ENCODE assay signal across 26 cellular contexts in the genomic region with DNA sequence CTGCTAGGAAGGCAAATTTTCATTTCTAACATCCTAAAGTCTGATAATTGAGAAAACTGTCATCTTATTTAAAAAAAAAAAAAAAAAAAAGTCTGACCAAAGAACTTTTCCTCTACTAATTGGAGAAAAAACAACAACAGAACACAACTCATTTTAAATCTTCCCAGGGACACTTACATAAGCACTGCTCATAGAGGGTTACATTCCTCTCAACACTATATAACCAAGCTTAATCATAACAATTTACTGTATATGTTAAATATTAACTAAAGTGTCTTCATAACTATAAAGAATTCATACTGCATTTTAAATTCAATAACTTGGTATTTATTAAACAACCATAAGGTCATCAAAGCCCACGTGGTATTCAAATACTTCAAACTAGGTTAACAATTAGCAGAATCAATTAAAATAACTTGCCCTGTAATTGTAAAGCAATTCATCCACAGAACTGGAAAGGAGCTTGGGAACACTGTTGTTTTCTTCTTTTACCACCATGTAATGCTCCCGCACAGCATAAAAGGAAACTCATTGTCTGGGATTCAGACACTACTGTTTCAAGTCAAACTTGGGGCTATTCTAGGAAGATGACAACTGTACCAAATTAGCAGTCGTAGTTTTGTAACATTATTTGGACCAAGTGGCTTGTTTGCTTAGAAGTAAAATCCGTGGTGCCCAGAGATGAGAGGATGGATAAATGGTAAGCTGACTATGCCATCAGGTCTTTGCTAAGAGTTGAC. TPM values are rescaled to one million over a fixed set of nuclear protein-coding genes. Genes with fewer than 3 reads are reported as not detected.
DNase-seq lines count a peak whose midpoint lies in the region; ATAC-seq, FAIRE-seq and TF ChIP-seq lines count a peak whose summit lies in the region.
"Had no signal": no experiment of that assay in that cellular context is flagged by ENCODE, and none has a peak within 500 bp of the region (broad histone marks: within the 10 kb centered on the region; RNA-seq: fewer than 3 reads in every experiment).

No MANE protein-coding gene starts in this region.

- H3K9ac ChIP-seq in mammary epithelial cell (ENCODE audit: insufficient read depth, low read length) (peak overlapping the region; percentile 5), neural progenitor cell (no peak overlapping the region)
- H3K9ac ChIP-seq: SK-N-SH had no signal

- no peak for ATAC-seq in GM19463 (IDR thresholded peaks at IDR 0.05; ENCODE audit: unreplicated experiment)
- no peak for ATAC-seq in HG03039 (IDR thresholded peaks at IDR 0.05; ENCODE audit: unreplicated experiment)
- ATAC-seq: natural killer cell had no signal

- H3K9me3 ChIP-seq in mammary epithelial cell (replicated peaks; ENCODE audit: insufficient read depth, low read length) (no peaks in the 10 kb centered on the region), breast epithelium (no peaks in the 10 kb centered on the region), neural progenitor cell (ENCODE audit: low read depth) (no peaks in the 10 kb centered on the region)
- H3K9me3 ChIP-seq: BE2C, SK-N-SH, transverse colon had no signal

- CTCF ChIA-PET in mammary epithelial cell (lab: Charles Lee; ENCODE audit: low non-redundant PET) = no interaction called here

- H3K9me3 Mint-ChIP-seq in neural progenitor cell = peaks cover 2% of the 10 kb centered on the region
- H3K9me3 Mint-ChIP-seq: activated naive CD4-positive, alpha-beta T cell treated with anti-CD3 and anti-CD28 coated beads, Interleukin-2, amount 50 U/mL, for 24 hours had no signal

- peaks cover under 1% of the 10 kb centered on the region for H3K27me3 Mint-ChIP-seq in neural progenitor cell (ENCODE audit: insufficient read depth, low read depth)

- H3K27me3 ChIP-seq in mammary epithelial cell (ENCODE audit: insufficient read depth, low read length) = no peaks in the 10 kb centered on the region
- H3K27me3 ChIP-seq in breast epithelium = no peaks in the 10 kb centered on the region
- H3K27me3 ChIP-seq in neural progenitor cell = no peaks in the 10 kb centered on the region
- H3K27me3 ChIP-seq: BE2C, hepatocyte, transverse colon had no signal

- dilution Hi-C loops in mammary epithelial cell (cut with HindIII; ENCODE audit: low sequenced_read_pairs) = no loop called here

- BruUV-seq in mammary epithelial cell (replicated peaks; lab: Mats Ljungman, UMichigan) = no TSS peak

- FAIRE-seq in colon (lab: Jason Lieb, UNC) = peak; percentile 49
- FAIRE-seq: A204.1 had no signal

- H3K4me1 Mint-ChIP-seq in neural progenitor cell = peaks cover 6% of the 10 kb centered on the region
- H3K4me1 Mint-ChIP-seq: activated naive CD4-positive, alpha-beta T cell treated with anti-CD3 and anti-CD28 coated beads, Interleukin-2, amount 50 U/mL, for 24 hours; immature natural killer cell; natural killer cell had no signal

- no peak overlapping the region for H3K27ac Mint-ChIP-seq in neural progenitor cell
- H3K27ac Mint-ChIP-seq: activated naive CD4-positive, alpha-beta T cell treated with anti-CD3 and anti-CD28 coated beads, Interleukin-2, amount 50 U/mL, for 24 hours; immature natural killer cell; natural killer cell had no signal

- H3K4me1 ChIP-seq in mammary epithelial cell (ENCODE audit: insufficient read depth, low read length) = no peaks in the 10 kb centered on the region
- no peaks in the 10 kb centered on the region for H3K4me1 ChIP-seq in breast epithelium
- peaks cover 6% of the 10 kb centered on the region for H3K4me1 ChIP-seq in neural progenitor cell
- H3K4me1 ChIP-seq: BE2C had no signal

- intact Hi-C loops in mammary epithelial cell (cut with micrococcal nuclease) (no loop called here), breast epithelium (cut with DNase I; ENCODE audit: low total_unique reads) (no loop called here)

- H4K20me1 ChIP-seq in mammary epithelial cell (ENCODE audit: insufficient read depth, low read length) = no peaks in the 10 kb centered on the region
- H4K20me1 ChIP-seq in neural progenitor cell (ENCODE audit: low read depth) = no peaks in the 10 kb centered on the region

- H3K36me3 ChIP-seq in mammary epithelial cell (ENCODE audit: insufficient read depth, low read length) = no peaks in the 10 kb centered on the region
- no peaks in the 10 kb centered on the region for H3K36me3 ChIP-seq in breast epithelium
- H3K36me3 ChIP-seq in neural progenitor cell = no peaks in the 10 kb centered on the region
- H3K36me3 ChIP-seq: BE2C, transverse colon had no signal

- no peaks in the 10 kb centered on the region for H3F3A ChIP-seq in neural progenitor cell (ENCODE audit: low read depth)

- no peak overlapping the region for H3K27ac ChIP-seq in mammary epithelial cell (ENCODE audit: insufficient read depth, low read depth, low read length)
- no peak overlapping the region for H3K27ac ChIP-seq in breast epithelium
- peak overlapping the region; percentile 56 for H3K27ac ChIP-seq in substantia nigra (ENCODE audit: low read depth, low read length, poor library complexity, severe bottlenecking)
- H3K27ac ChIP-seq in neural progenitor cell = no peak overlapping the region
- H3K27ac ChIP-seq: epithelial cell of prostate, hepatocyte had no signal

- no peak for TF ChIP-seq CTCF in mammary epithelial cell (conservative IDR thresholded peaks at IDR 0.05 in 1 of 2, IDR thresholded peaks at IDR 0.05 in 1 of 2; ENCODE audit: extremely low read depth in 1 of 2, insufficient read depth in 1 of 2, low read depth in 1 of 2, low read length in 2 of 2)
- TF ChIP-seq CTCF in breast epithelium (IDR thresholded peaks at IDR 0.05) = no peak
- no peak for TF ChIP-seq CTCF in neural progenitor cell (IDR thresholded peaks at IDR 0.05)

- no peak for TF ChIP-seq POLR2A in breast epithelium (IDR thresholded peaks at IDR 0.05)

- H3K4me3 ChIP-seq in mammary epithelial cell (replicated peaks in 1 of 3; ENCODE audit: insufficient read depth in 1 of 3, low read depth in 2 of 3, low read length in 3 of 3) (no peak overlapping the region), breast epithelium (no peak overlapping the region), neural progenitor cell (no peak overlapping the region)
- H3K4me3 ChIP-seq: hepatocyte, transverse colon had no signal

- in situ Hi-C loops in mammary epithelial cell (cut with MboI; ENCODE audit: low sequenced_read_pairs in 2 of 2) = no loop called here

- H3K79me2 ChIP-seq in mammary epithelial cell (ENCODE audit: insufficient read depth, low read length) = peaks cover 20% of the 10 kb centered on the region
- H3K79me2 ChIP-seq in neural progenitor cell (ENCODE audit: low read depth) = peaks cover 45% of the 10 kb centered on the region

- no peak overlapping the region for H3K4me3 Mint-ChIP-seq in neural progenitor cell
- H3K4me3 Mint-ChIP-seq: activated naive CD4-positive, alpha-beta T cell treated with anti-CD3 and anti-CD28 coated beads, Interleukin-2, amount 50 U/mL, for 24 hours; immature natural killer cell; natural killer cell had no signal

- H3K4me2 ChIP-seq in mammary epithelial cell (ENCODE audit: insufficient read depth, low read depth, low read length) (no peak overlapping the region), neural progenitor cell (no peak overlapping the region)
- H3K4me2 ChIP-seq: hepatocyte, SK-N-SH had no signal

- WGBS in mammary epithelial cell (ENCODE audit: low coverage, missing lambda C conversion rate) = 95% methylated on average over 4 of the region's 4 CpGs

- DNase-seq in mammary epithelial cell = no peak
- no peak for DNase-seq in breast epithelium (ENCODE audit: low spot score in 2 of 2)
- peak; percentile 38 for DNase-seq in midbrain (lab: John Stamatoyannopoulos, UW)
- DNase-seq in substantia nigra (lab: John Stamatoyannopoulos, UW) = peak in 1 of 49 donors; percentile 46
- no peak for DNase-seq in neural progenitor cell (ENCODE audit: low spot score)
- DNase-seq: activated CD4-positive, alpha-beta T cell treated with anti-CD3 and anti-CD28 coated beads, Interleukin-2, amount 50 U/mL, for 1 hour; BE2C; central memory CD4-positive, alpha-beta T cell; EL; H7; immature natural killer cell; IMR-90; natural killer cell; NCI-H1417 treated with DMSO at 0.1 percent for 48 hours; RPMI8226; SK-N-SH; stimulated activated CD4-positive, alpha-beta T cell treated with anti-CD3 and anti-CD28 coated beads, Interleukin-4, amount 100 ng/mL, for 24 hours; stimulated activated naive CD4-positive, alpha-beta T cell treated with Interleukin-2 at 50 U/mL for 16 hours; transverse colon had no signal

- H3K36me3 Mint-ChIP-seq in neural progenitor cell = peaks cover 2% of the 10 kb centered on the region
- H3K36me3 Mint-ChIP-seq: activated naive CD4-positive, alpha-beta T cell treated with anti-CD3 and anti-CD28 coated beads, Interleukin-2, amount 50 U/mL, for 24 hours; natural killer cell had no signal

- H2AFZ ChIP-seq in mammary epithelial cell (ENCODE audit: low read depth, low read length) (no peak overlapping the region), neural progenitor cell (replicated peaks) (no peak overlapping the region)
- H2AFZ ChIP-seq: hepatocyte had no signal

RNA-seq across cellular contexts. Expression of gene GAREM1, which starts 10.5 kb away (rescaled TPM):
- total RNA-seq in mammary epithelial cell (1 to 10 TPM; 6.8 to 9.0 TPM), breast epithelium (10 to 100 TPM in 2 of 3 donors, 1 to 10 TPM in 1; 7.8 to 13.4 (median 12.0) TPM), neural progenitor cell (ENCODE audit: low replicate concordance) (5.1 and 6.2 TPM in 2 replicates)
- polyA plus RNA-seq in mammary epithelial cell = 5.9 TPM
- 15.5 TPM for polyA minus RNA-seq in mammary epithelial cell
